8 cellular contexts compared by ENCODE assay signal in genomic region chr17:74566132-74566753, GRCh38. TPM values are rescaled to one million over a fixed set of nuclear protein-coding genes. Genes with fewer than 3 reads are reported as not detected.
A peak's percentile ranks its signal among the peaks of the same experiment; 100 is the strongest.
DNase-seq lines count a peak whose midpoint lies in the region; ATAC-seq, FAIRE-seq and TF ChIP-seq lines count a peak whose summit lies in the region.

No MANE protein-coding gene starts in this region.

- DNase-seq in AML-193 (lab: John Stamatoyannopoulos, UW) (peak; percentile 31 to 66), GM12891 (ENCODE audit: insufficient read length, low spot score) (no peak), PC-9 (peak in 1 of 2 experiments; percentile 22), cerebellum (ENCODE audit: low spot score) (peak; percentile 60), posterior vena cava (ENCODE audit: low spot score) (no peak), 8988T (no peak)

- H3K4me1 ChIP-seq in PC-9 (replicated peaks; ENCODE audit: insufficient read depth) (no peaks in the 10 kb centered on the region), mononuclear cell (ENCODE audit: insufficient read depth, low read length) (peaks cover 53% of the 10 kb centered on the region)

- CTCF ChIA-PET in PC-9 (lab: Charles Lee), result interaction anchor here (1.0 kb wide), 1 partner anchor 37 kb away, joined by 3 read pairs; no protein-coding TSS in a partner anchor

- ATAC-seq in HG03565 (IDR thresholded peaks at IDR 0.05; ENCODE audit: unreplicated experiment), result no peak

- no peak overlapping the region for H2AFZ ChIP-seq in PC-9

- TF ChIP-seq POLR2A in GM12891 (IDR thresholded peaks at IDR 0.05; ENCODE audit: low read depth, low read length), result no peak

- no peak overlapping the region for H3K27ac ChIP-seq in PC-9

- H3K27me3 ChIP-seq in PC-9 (ENCODE audit: insufficient read depth, low read depth) (peaks cover 81% of the 10 kb centered on the region), mononuclear cell (ENCODE audit: insufficient read depth, low read length) (no peaks in the 10 kb centered on the region)

- peak; percentile 33 for FAIRE-seq in GM12891 (lab: Jason Lieb, UNC)

- intact Hi-C loops in PC-9 (cut with micrococcal nuclease; ENCODE audit: unreplicated experiment), result loop anchor here (2.0 kb wide), 1 partner anchor 205 kb away; no protein-coding TSS in a partner anchor
- intact Hi-C loops in posterior vena cava (cut with DNase I), result no loop called here

- H3K36me3 ChIP-seq in PC-9 (ENCODE audit: low read depth), result no peaks in the 10 kb centered on the region

- H4K20me1 ChIP-seq in PC-9 (ENCODE audit: insufficient read depth), result no peaks in the 10 kb centered on the region

- H3K9me2 ChIP-seq in PC-9 (ENCODE audit: insufficient read depth), result no peaks in the 10 kb centered on the region

- BruUV-seq in PC-9 (replicated peaks; lab: Mats Ljungman, UMichigan), result no TSS peak

- H3K4me2 ChIP-seq in PC-9, result no peak overlapping the region

- H3F3A ChIP-seq in PC-9 (ENCODE audit: insufficient read depth, low read depth), result no peaks in the 10 kb centered on the region

- peak; percentile 66 for TF ChIP-seq CTCF in PC-9 (conservative IDR thresholded peaks at IDR 0.05)

- H3K4me3 ChIP-seq in PC-9 (no peak overlapping the region), mononuclear cell (ENCODE audit: low read length) (peak overlapping the region; percentile 15)

- no peaks in the 10 kb centered on the region for H3K79me2 ChIP-seq in PC-9 (ENCODE audit: low read depth)

- POLR2A ChIA-PET in PC-9 (lab: Charles Lee; ENCODE audit: unreplicated experiment), result interaction anchor here (0.5 to 0.7 kb wide), 3 partner anchors 81 to 1324 kb away, joined by 4 to 5 read pairs (median 4); no protein-coding TSS in a partner anchor

- H3K9me3 ChIP-seq in PC-9 (ENCODE audit: insufficient read depth, low read depth) (no peaks in the 10 kb centered on the region), mononuclear cell (ENCODE audit: low read depth, low read length) (no peaks in the 10 kb centered on the region)

TF ChIP-seq in GM12891, 5 proteins besides CTCF, POLR2A, EP300 and RAD21:
- no peak for TF ChIP-seq POU2F2 (IDR thresholded peaks at IDR 0.05; ENCODE audit: low read depth, low read length)
- TF ChIP-seq SPI1 (IDR thresholded peaks at IDR 0.05; ENCODE audit: low read depth, low read length), result no peak
- TF ChIP-seq TAF1 (IDR thresholded peaks at IDR 0.05; ENCODE audit: low read depth, low read length), result no peak
- TF ChIP-seq PAX5 (IDR thresholded peaks at IDR 0.05; ENCODE audit: insufficient read depth, low read length, severe bottlenecking), result no peak
- TF ChIP-seq POLR2AphosphoS5 (IDR thresholded peaks at IDR 0.05; ENCODE audit: low read depth, low read length), result no peak
TF ChIP-seq in GM12891: peak in this region for 0.

RNA-seq across cellular contexts. Expression of gene CD300H, which starts 1.1 kb away (rescaled TPM):
- not detected for polyA plus RNA-seq in GM12891 (2012; ENCODE audit: low read depth, missing spikeins)
- total RNA-seq in PC-9 (2021) (not detected in 2 replicates), cerebellum (not detected), mononuclear cell (0.73 TPM), posterior vena cava (1 to 10 TPM in 1 of 2 donors, not detected in 1; 1.2 TPM)

RNA-seq across cellular contexts. Expression of gene CD300C, which starts 20.3 kb away (rescaled TPM):
- polyA plus RNA-seq in GM12891 (2012; ENCODE audit: low read depth, missing spikeins), result 0.63 TPM
- total RNA-seq in PC-9 (2021) (not detected in 2 replicates), cerebellum (not detected), mononuclear cell (10.9 TPM), posterior vena cava (1 to 10 TPM; 2.1 to 4.7 TPM)

RNA-seq across cellular contexts. Expression of gene CD300LD, which starts 25.8 kb away (rescaled TPM):
- polyA plus RNA-seq in GM12891 (2012; ENCODE audit: low read depth, missing spikeins), result not detected
- total RNA-seq in PC-9 (2021) (not detected in 2 replicates), cerebellum (not detected), mononuclear cell (0.73 TPM), posterior vena cava (not detected)

RNA-seq across cellular contexts. Expression of gene CD300LB, which starts 35.0 kb away (rescaled TPM):
- polyA plus RNA-seq in GM12891 (2012; ENCODE audit: low read depth, missing spikeins), result 0.26 TPM
- total RNA-seq in PC-9 (2021), result not detected in 2 replicates
- total RNA-seq in cerebellum, result not detected
- total RNA-seq in mononuclear cell, result 44.3 TPM
- under 1 TPM; 0.23 to 0.62 TPM for total RNA-seq in posterior vena cava

RNA-seq across cellular contexts. Expression of gene CD300E, which starts 57.3 kb away (rescaled TPM):
- not detected for polyA plus RNA-seq in GM12891 (2012; ENCODE audit: low read depth, missing spikeins)
- not detected in 2 replicates for total RNA-seq in PC-9 (2021)
- total RNA-seq in cerebellum, result not detected
- 64.4 TPM for total RNA-seq in mononuclear cell
- total RNA-seq in posterior vena cava, result 1 to 10 TPM; 1.4 to 3.3 TPM

Comparison
In these comparisons a context has a peak if more than half of its experiments do, and no peak if none do; other contexts are left out.
1. DNase-seq: peak in AML-193 (2 of 2) and cerebellum (single experiment); none in GM12891 (single experiment), posterior vena cava (single experiment) and 8988T (single experiment).